12 cellular contexts compared by ENCODE assay signal in the genomic region with DNA sequence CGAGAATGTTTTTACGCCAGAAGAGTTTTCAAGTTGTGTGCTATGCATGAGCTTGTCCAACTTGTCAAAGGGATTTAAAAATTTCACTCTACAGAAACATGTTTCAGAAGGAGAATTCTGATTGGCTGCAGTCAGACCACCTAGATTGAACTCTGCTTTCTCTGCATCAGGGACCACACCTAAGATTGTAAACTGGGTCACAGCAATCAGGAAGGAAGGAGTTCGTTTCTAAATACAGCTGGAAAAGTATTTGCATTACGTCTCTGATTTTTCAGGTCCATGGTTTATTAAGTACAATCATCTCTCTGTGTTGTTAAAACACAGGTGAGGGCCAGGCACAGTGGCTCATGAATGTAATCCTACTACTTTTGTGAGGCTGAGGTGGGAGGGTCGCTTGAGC. TPM values are rescaled to one million over a fixed set of nuclear protein-coding genes. Genes with fewer than 3 reads are reported as not detected.
DNase-seq lines count a peak whose midpoint lies in the region; ATAC-seq and TF ChIP-seq lines count a peak whose summit lies in the region.
"Had no signal": no experiment of that assay in that cellular context is flagged by ENCODE, and none has a peak within 500 bp of the region (broad histone marks: within the 10 kb centered on the region; RNA-seq: fewer than 3 reads in every experiment).

No MANE protein-coding gene starts in this region.

- no peaks in the 10 kb centered on the region for H3K27me3 Mint-ChIP-seq in activated T-cell treated with anti-CD3 and anti-CD28 coated beads, Interleukin-2, amount 50 U/mL, for 72 hours (ENCODE audit: low read depth)
- H3K27me3 Mint-ChIP-seq in activated T-helper 17 cell treated with anti-CD3 and anti-CD28 coated beads, Interleukin-2, amount 50 U/mL, for 72 hours: no peaks in the 10 kb centered on the region

- 29 to 32% methylated on average over 5 of the region's 5 CpGs for WGBS in thyroid gland, 2 donors

- H3K4me3 Mint-ChIP-seq in activated T-cell treated with anti-CD3 and anti-CD28 coated beads, Interleukin-2, amount 50 U/mL, for 72 hours: peak overlapping the region; percentile 75 to 91
- peak overlapping the region; percentile 97 for H3K4me3 Mint-ChIP-seq in activated T-helper 17 cell treated with anti-CD3 and anti-CD28 coated beads, Interleukin-2, amount 50 U/mL, for 72 hours

- no peak for DNase-seq in activated T-cell treated with anti-CD3 and anti-CD28 coated beads, Interleukin-2, amount 50 U/mL, for 72 hours
- DNase-seq in activated T-cell treated with anti-CD3 and anti-CD28 coated beads, Interleukin-2, amount 50 U/mL, for 1 hour: no peak
- DNase-seq in thyroid gland (peak; percentile 39 to 47), COLO668 (lab: John Stamatoyannopoulos, UW; ENCODE audit: unreplicated experiment) (no peak), NCI-H446 treated with DMSO at 0.1 percent for 48 hours (lab: John Stamatoyannopoulos, UW) (no peak), middle frontal gyrus (ENCODE audit: extremely low spot score, low spot score) (no peak)
- DNase-seq: NCI-H1694, NCI-H69, right lobe of liver had no signal

- no peaks in the 10 kb centered on the region for H3K9me3 Mint-ChIP-seq in activated T-cell treated with anti-CD3 and anti-CD28 coated beads, Interleukin-2, amount 50 U/mL, for 72 hours
- H3K9me3 Mint-ChIP-seq in activated T-helper 17 cell treated with anti-CD3 and anti-CD28 coated beads, Interleukin-2, amount 50 U/mL, for 72 hours: no peaks in the 10 kb centered on the region

- no peak for TF ChIP-seq POLR2A in thyroid gland (IDR thresholded peaks at IDR 0.05)

- H3K9me3 ChIP-seq in mucosa of rectum (ENCODE audit: control insufficient read depth in 2 of 2, low read length in 2 of 2) (no peaks in the 10 kb centered on the region), thyroid gland (no peaks in the 10 kb centered on the region)
- H3K9me3 ChIP-seq: adrenal gland, right lobe of liver had no signal

- H3K36me3 Mint-ChIP-seq in activated T-cell treated with anti-CD3 and anti-CD28 coated beads, Interleukin-2, amount 50 U/mL, for 72 hours (ENCODE audit: insufficient read depth in 2 of 2): peaks cover 2 to 7% of the 10 kb centered on the region in 2 donors
- H3K36me3 Mint-ChIP-seq in activated T-helper 17 cell treated with anti-CD3 and anti-CD28 coated beads, Interleukin-2, amount 50 U/mL, for 72 hours (ENCODE audit: low read depth): peaks cover 68% of the 10 kb centered on the region

- H3K4me1 Mint-ChIP-seq in activated T-cell treated with anti-CD3 and anti-CD28 coated beads, Interleukin-2, amount 50 U/mL, for 72 hours (ENCODE audit: low read depth): peaks cover 77% of the 10 kb centered on the region
- peaks cover 48% of the 10 kb centered on the region for H3K4me1 Mint-ChIP-seq in activated T-helper 17 cell treated with anti-CD3 and anti-CD28 coated beads, Interleukin-2, amount 50 U/mL, for 72 hours

- intact Hi-C loops in thyroid gland (cut with DNase I): no loop called here

- peak overlapping the region in 1 of 2 donors; percentile 57 for H3K9ac ChIP-seq in mucosa of rectum (ENCODE audit: low read depth in 1 of 2, low read length in 2 of 2)

- peak overlapping the region; percentile 79 to 81 for H3K27ac ChIP-seq in mucosa of rectum (ENCODE audit: low read depth in 2 of 2, low read length in 2 of 2)
- peak overlapping the region; percentile 8 to 82 (median 48) for H3K27ac ChIP-seq in thyroid gland

- H3K4me1 ChIP-seq in mucosa of rectum (ENCODE audit: control insufficient read depth in 2 of 2, insufficient read depth in 2 of 2, low read length in 2 of 2) (peaks cover 39 to 51% of the 10 kb centered on the region in 2 donors), thyroid gland (peaks cover 31 to 50% of the 10 kb centered on the region in 2 donors)

- H3K27ac Mint-ChIP-seq in activated T-cell treated with anti-CD3 and anti-CD28 coated beads, Interleukin-2, amount 50 U/mL, for 72 hours: no peak overlapping the region
- peak overlapping the region; percentile 89 for H3K27ac Mint-ChIP-seq in activated T-helper 17 cell treated with anti-CD3 and anti-CD28 coated beads, Interleukin-2, amount 50 U/mL, for 72 hours

- no peak for ATAC-seq in activated T-cell treated with anti-CD3 and anti-CD28 coated beads, Interleukin-2, amount 50 U/mL, for 72 hours (replicated peaks in 1 of 2)
- ATAC-seq in activated T-helper 17 cell treated with anti-CD3 and anti-CD28 coated beads, Interleukin-2, amount 50 U/mL, for 72 hours (replicated peaks): no peak
- ATAC-seq: right lobe of liver had no signal

- H3K4me3 ChIP-seq in mucosa of rectum (ENCODE audit: low read length in 2 of 2) (peak overlapping the region; percentile 28 to 39), thyroid gland (replicated peaks in 1 of 3) (no peak overlapping the region)
- H3K4me3 ChIP-seq: right lobe of liver had no signal

- no peak for TF ChIP-seq CTCF in thyroid gland (IDR thresholded peaks at IDR 0.05)

- H3K27me3 ChIP-seq in mucosa of rectum (ENCODE audit: control insufficient read depth in 2 of 2, insufficient read depth in 2 of 2, low read length in 2 of 2) (no peaks in the 10 kb centered on the region), thyroid gland (no peaks in the 10 kb centered on the region)
- H3K27me3 ChIP-seq: adrenal gland, right lobe of liver had no signal

- H3K36me3 ChIP-seq in mucosa of rectum (ENCODE audit: control insufficient read depth in 2 of 2, insufficient read depth in 2 of 2, low read length in 2 of 2): peaks cover 14 to 18% of the 10 kb centered on the region in 2 donors
- peaks cover 0 to 8% of the 10 kb centered on the region in 2 donors for H3K36me3 ChIP-seq in thyroid gland

RNA-seq across cellular contexts. Expression of a gene that starts 5.7 kb away (rescaled TPM):
- total RNA-seq in activated T-cell treated with anti-CD3 and anti-CD28 coated beads, Interleukin-2, amount 50 U/mL, for 72 hours: 10 to 100 TPM; 19.1 to 23.4 TPM
- 10 to 100 TPM; 45.1 to 62.3 TPM for total RNA-seq in activated T-helper 17 cell treated with anti-CD3 and anti-CD28 coated beads, Interleukin-2, amount 50 U/mL, for 72 hours
- 10 to 100 TPM; 30.1 to 68.7 (median 37.7) TPM for total RNA-seq in thyroid gland

Comparison
In these comparisons a context has a peak if more than half of its experiments do, and no peak if none do; other contexts are left out.
1. DNase-seq: peak in thyroid gland (2 of 2); none in activated T-cell treated with anti-CD3 and anti-CD28 coated beads, Interleukin-2, amount 50 U/mL, for 72 hours (0 of 2), activated T-cell treated with anti-CD3 and anti-CD28 coated beads, Interleukin-2, amount 50 U/mL, for 1 hour (single experiment), COLO668 (single experiment), NCI-H446 treated with DMSO at 0.1 percent for 48 hours (single experiment) and middle frontal gyrus (single experiment).
2. H3K4me3 ChIP-seq: peak in mucosa of rectum (2 of 2); none in thyroid gland (0 of 3).